ENCODE assay signal across 24 cellular contexts in the genomic region with DNA sequence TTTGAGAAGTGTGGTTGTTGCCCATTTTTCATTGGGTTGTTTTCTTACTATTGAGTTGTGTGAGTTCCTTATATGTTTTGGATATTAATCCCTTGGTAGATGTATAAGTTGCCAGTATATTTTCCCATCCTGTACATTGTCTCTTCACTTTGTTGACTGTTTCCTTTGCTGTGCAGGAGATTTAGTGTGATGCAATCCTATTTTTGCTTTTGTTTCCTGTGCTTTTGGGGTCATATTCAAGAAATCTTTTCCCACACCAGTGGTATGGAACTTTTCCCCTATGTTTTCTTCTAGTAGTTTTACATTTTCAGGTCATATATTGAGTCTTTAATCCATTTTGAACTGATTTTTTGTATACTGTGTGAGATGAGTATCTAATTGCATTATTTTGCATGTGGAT.
"Had no signal": no experiment of that assay in that cellular context is flagged by ENCODE, and none has a peak within 500 bp of the region (broad histone marks: within the 10 kb centered on the region; RNA-seq: fewer than 3 reads in every experiment).

No MANE protein-coding gene starts in this region.

- H3K4me3 ChIP-seq: coronary artery, heart right ventricle, left lung, mucosa of descending colon, sigmoid colon, testis, transverse colon, upper lobe of right lung, uterus had no signal

- H3K27ac ChIP-seq: coronary artery, heart right ventricle, left lung, neutrophil, parathyroid adenoma, sigmoid colon, testis, transverse colon, upper lobe of right lung, uterus had no signal

- ATAC-seq: heart right ventricle; left cardiac atrium; left lung; mucosa of descending colon; natural killer cell treated with Interleukin-12 subunit alpha and Interleukin-12 subunit beta and Interleukin-15 and Interleukin-18, amount 100 ng/mL, for 72 hours; stimulated activated memory B cell treated with anti-CD40 and anti-IgM and Interleukin-4, amounts not matched to agents 10 μg/mL and 1 μg/mL and 100 μg/mL, for 72 hours; stimulated activated naive CD8-positive, alpha-beta T cell treated with anti-CD3 and anti-CD28 coated beads, Interleukin-15, Interleukin-2, amounts not matched to agents 100 U/mL and 50 U/mL, for 24 hours; upper lobe of right lung had no signal

- H3K9me3 ChIP-seq: mucosa of descending colon, neutrophil, testis, upper lobe of right lung, uterus had no signal

- H3K79me2 ChIP-seq: parathyroid adenoma had no signal

- H3K4me1 ChIP-seq: heart right ventricle, left lung, parathyroid adenoma, sigmoid colon, testis, transverse colon, upper lobe of right lung, uterus had no signal

- H2AFZ ChIP-seq: parathyroid adenoma had no signal

- DNase-seq: dermis blood vessel endothelial cell; effector memory CD4-positive, alpha-beta T cell; foreskin melanocyte; glutamatergic neuron; heart right ventricle; hippocampal formation; left cardiac atrium; left lung; mucosa of descending colon; naive B cell; sigmoid colon; stimulated activated CD4-positive, alpha-beta T cell treated with anti-CD3 and anti-CD28 coated beads, Interleukin-2, amount 100 ng/mL, for 24 hours; stimulated activated CD4-positive, alpha-beta T cell treated with anti-CD3 and anti-CD28 coated beads, Interleukin-4, amount 100 ng/mL, for 24 hours; stimulated activated naive CD8-positive, alpha-beta T cell treated with anti-CD3 and anti-CD28 coated beads, Interleukin-15, Interleukin-2, amounts not matched to agents 100 U/mL and 50 U/mL, for 24 hours; substantia nigra; testis; transverse colon; upper lobe of right lung; uterus had no signal

- H3K36me3 ChIP-seq: heart right ventricle, left lung, neutrophil, sigmoid colon, transverse colon, upper lobe of right lung, uterus had no signal

- H3K9ac ChIP-seq: parathyroid adenoma had no signal

- H3K27me3 ChIP-seq: heart right ventricle, left lung, neutrophil, sigmoid colon, testis, transverse colon, upper lobe of right lung, uterus had no signal
